11 cellular contexts compared by ENCODE assay signal in the genomic region with DNA sequence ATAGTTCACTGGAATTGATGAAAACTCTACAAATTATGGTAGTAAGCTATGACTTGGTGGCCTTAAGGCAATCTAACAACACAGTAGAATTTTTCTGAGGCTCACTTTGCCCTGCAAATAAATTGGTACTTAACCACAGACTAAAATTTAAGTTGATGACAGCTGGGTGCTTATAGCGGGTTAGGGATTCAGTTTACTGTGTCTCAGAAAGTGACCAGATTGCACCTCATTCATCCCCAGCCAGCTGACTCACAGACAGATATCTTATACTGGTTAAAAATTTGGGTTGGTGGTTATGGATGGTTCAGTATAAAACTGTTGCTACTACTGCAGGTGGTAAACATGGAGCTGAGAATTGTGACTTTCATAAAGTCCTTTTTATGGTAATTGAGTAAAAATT. TPM values are rescaled to one million over a fixed set of nuclear protein-coding genes. Genes with fewer than 3 reads are reported as not detected.
A peak's percentile ranks its signal among the peaks of the same experiment; 100 is the strongest.
DNase-seq lines count a peak whose midpoint lies in the region; ATAC-seq and TF ChIP-seq lines count a peak whose summit lies in the region.
"Had no signal": no experiment of that assay in that cellular context is flagged by ENCODE, and none has a peak within 500 bp of the region (broad histone marks: within the 10 kb centered on the region; RNA-seq: fewer than 3 reads in every experiment).

No MANE protein-coding gene starts in this region.

- no peak overlapping the region for H3K27ac ChIP-seq in brain microvascular endothelial cell
- H3K27ac ChIP-seq: C4-2B had no signal

- H3K36me3 ChIP-seq in brain microvascular endothelial cell (replicated peaks), result peaks cover 12% of the 10 kb centered on the region

- no peaks in the 10 kb centered on the region for H3K27me3 Mint-ChIP-seq in activated CD4-positive, alpha-beta T cell treated with anti-CD3 and anti-CD28 coated beads, Interleukin-2, amount 10 ng/mL, durations not matched to agents 7 days and 5 days
- no peaks in the 10 kb centered on the region for H3K27me3 Mint-ChIP-seq in osteocyte (ENCODE audit: unreplicated experiment)

- no peak for DNase-seq in activated CD4-positive, alpha-beta T cell treated with anti-CD3 and anti-CD28 coated beads, Interleukin-2, amount 10 ng/mL, durations not matched to agents 7 days and 5 days
- no peak for DNase-seq in activated CD4-positive, alpha-beta T cell treated with anti-CD3 and anti-CD28 coated beads for 1 hour
- DNase-seq in NCI-H524 treated with DMSO at 0.1 percent for 48 hours (lab: John Stamatoyannopoulos, UW) (peak; percentile 17), brain microvascular endothelial cell (no peak), osteocyte (ENCODE audit: extremely low spot score, unreplicated experiment) (no peak), KBM-7 (no peak), amniotic stem cell (lab: John Stamatoyannopoulos, UW) (no peak)
- DNase-seq: activated CD4-positive, CD25-positive, alpha-beta regulatory T cell; KG1 had no signal

- peak overlapping the region; percentile 99 for H3K27ac Mint-ChIP-seq in activated CD4-positive, alpha-beta T cell treated with anti-CD3 and anti-CD28 coated beads, Interleukin-2, amount 10 ng/mL, durations not matched to agents 7 days and 5 days
- H3K27ac Mint-ChIP-seq in osteocyte (ENCODE audit: unreplicated experiment), result peak overlapping the region; percentile 81

- H3K36me3 Mint-ChIP-seq in activated CD4-positive, alpha-beta T cell treated with anti-CD3 and anti-CD28 coated beads, Interleukin-2, amount 10 ng/mL, durations not matched to agents 7 days and 5 days (ENCODE audit: low read depth), result peaks cover 59% of the 10 kb centered on the region
- peaks cover 4% of the 10 kb centered on the region for H3K36me3 Mint-ChIP-seq in osteocyte (ENCODE audit: unreplicated experiment)

- TF ChIP-seq CTCF in brain microvascular endothelial cell (IDR thresholded peaks at IDR 0.05; ENCODE audit: low read depth, low read length, missing control alignments), result no peak
- TF ChIP-seq CTCF in osteocyte (IDR thresholded peaks at IDR 0.05), result no peak

- peak overlapping the region; percentile 94 for H3K4me3 Mint-ChIP-seq in activated CD4-positive, alpha-beta T cell treated with anti-CD3 and anti-CD28 coated beads, Interleukin-2, amount 10 ng/mL, durations not matched to agents 7 days and 5 days
- peak overlapping the region; percentile 91 for H3K4me3 Mint-ChIP-seq in osteocyte (ENCODE audit: unreplicated experiment)

- POLR2A ChIA-PET in activated CD4-positive, alpha-beta T cell treated with anti-CD3 and anti-CD28 coated beads, Interleukin-2, amount 10 ng/mL, durations not matched to agents 7 days and 5 days (lab: Charles Lee), result no interaction called here

- H3K9me3 Mint-ChIP-seq in activated CD4-positive, alpha-beta T cell treated with anti-CD3 and anti-CD28 coated beads, Interleukin-2, amount 10 ng/mL, durations not matched to agents 7 days and 5 days, result no peaks in the 10 kb centered on the region
- no peaks in the 10 kb centered on the region for H3K9me3 Mint-ChIP-seq in osteocyte (ENCODE audit: unreplicated experiment)

- no peak for ATAC-seq in HG03520 (IDR thresholded peaks at IDR 0.05; ENCODE audit: unreplicated experiment)

- H3K4me1 Mint-ChIP-seq in activated CD4-positive, alpha-beta T cell treated with anti-CD3 and anti-CD28 coated beads, Interleukin-2, amount 10 ng/mL, durations not matched to agents 7 days and 5 days, result peaks cover 60% of the 10 kb centered on the region
- H3K4me1 Mint-ChIP-seq in osteocyte (ENCODE audit: unreplicated experiment), result peaks cover 48% of the 10 kb centered on the region

- H3K27me3 ChIP-seq in brain microvascular endothelial cell (replicated peaks), result no peaks in the 10 kb centered on the region

- in situ Hi-C loops in brain microvascular endothelial cell (cut with HindIII; ENCODE audit: low pct_ligation_motif_present, low sequenced_read_pairs), result no loop called here
- in situ Hi-C loops in KBM-7 (cut with MboI; ENCODE audit: low pct_unique_long_range_greater_than_20kb, low sequenced_read_pairs), result no loop called here

- CTCF ChIA-PET in activated CD4-positive, alpha-beta T cell treated with anti-CD3 and anti-CD28 coated beads, Interleukin-2, amount 10 ng/mL, durations not matched to agents 7 days and 5 days (lab: Charles Lee), result interaction anchor here (1.2 to 2.2 kb wide), 2 partner anchors 115 to 235 kb away, joined by 3 to 6 read pairs; no protein-coding TSS in a partner anchor

- peak overlapping the region; percentile 87 for H3K4me3 ChIP-seq in brain microvascular endothelial cell (ENCODE audit: low read depth, low read length)

RNA-seq across cellular contexts. Expression of a gene that starts 2.8 kb away (rescaled TPM):
- total RNA-seq in activated CD4-positive, alpha-beta T cell treated with anti-CD3 and anti-CD28 coated beads, Interleukin-2, amount 10 ng/mL, durations not matched to agents 7 days and 5 days, result 100 to 1,000 TPM; 170 to 206 TPM
- total RNA-seq in osteocyte, result 23.7 and 29.2 TPM in 2 replicates

RNA-seq across cellular contexts. Expression of a gene that starts 4.5 kb away (rescaled TPM):
- 10 to 100 TPM; 43.4 to 46.0 TPM for total RNA-seq in activated CD4-positive, alpha-beta T cell treated with anti-CD3 and anti-CD28 coated beads, Interleukin-2, amount 10 ng/mL, durations not matched to agents 7 days and 5 days
- total RNA-seq in osteocyte, result 30.6 and 31.5 TPM in 2 replicates
